In genomic region chr5:174951151-174951780, GRCh38 we compare ENCODE assay signal across 8 cellular contexts.
A peak's percentile ranks its signal among the peaks of the same experiment; 100 is the strongest.
DNase-seq lines count a peak whose midpoint lies in the region; ATAC-seq and TF ChIP-seq lines count a peak whose summit lies in the region.

No MANE protein-coding gene starts in this region.

- TF ChIP-seq CTCF in GM12864 (IDR thresholded peaks at IDR 0.05; ENCODE audit: low read depth, low read length, missing control alignments) (peak; percentile 94), WI38 (IDR thresholded peaks at IDR 0.05; ENCODE audit: low read depth, low read length) (peak; percentile 85)

- ATAC-seq in HG02973 (IDR thresholded peaks at IDR 0.05; ENCODE audit: unreplicated experiment) (peak; percentile 80), left lobe of liver (peak; percentile 100), HG03108 (IDR thresholded peaks at IDR 0.05; ENCODE audit: unreplicated experiment) (no peak)

- H3K4me3 ChIP-seq in GM12864 (ENCODE audit: low read depth, low read length) (no peak overlapping the region), WI38 (ENCODE audit: low read depth, low read length) (no peak overlapping the region)

- DNase-seq in GM12864 (ENCODE audit: low read depth) (peak; percentile 27), NCI-H2171 treated with DMSO at 0.1 percent for 48 hours (lab: John Stamatoyannopoulos, UW) (peak; percentile 27), cerebellum (ENCODE audit: low spot score) (peak; percentile 63), left lobe of liver (ENCODE audit: low spot score) (peak; percentile 67)
- peak; percentile 35 to 52 (median 38) for DNase-seq in stimulated activated CD4-positive, alpha-beta T cell treated with anti-CD3 and anti-CD28 coated beads, TNF-alpha, amount 100 ng/mL, for 24 hours (ENCODE audit: low read depth in 3 of 3)
